In the genomic region with DNA sequence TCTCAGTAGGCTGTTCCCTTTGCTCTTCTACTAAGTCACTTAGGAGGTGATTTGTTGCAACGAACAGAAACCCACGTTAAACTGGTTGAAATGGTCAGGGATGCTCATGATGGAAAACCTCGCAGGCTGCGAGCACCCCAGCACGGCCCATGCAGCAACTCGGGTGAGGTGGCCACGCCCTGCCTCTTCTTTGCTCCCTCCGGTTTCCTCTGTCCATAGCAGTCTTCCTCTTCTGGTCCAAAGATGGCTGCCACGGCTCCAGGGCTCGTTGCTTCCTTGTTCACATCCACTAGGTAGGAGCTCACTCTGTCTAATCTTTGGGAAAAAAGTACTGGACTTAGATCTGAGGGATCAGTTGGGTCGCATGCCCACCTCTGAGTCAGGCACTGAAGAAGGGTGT, we compare ENCODE assay signal across 2 cellular contexts.
TF ChIP-seq lines count a peak whose summit lies in the region.

No MANE protein-coding gene starts in this region.

TF ChIP-seq in K562, 482 proteins besides CTCF, POLR2A, EP300 and RAD21:
- TF ChIP-seq EZH2 (IDR thresholded peaks at IDR 0.05; ENCODE audit: borderline replicate concordance, low read depth, low read length) (no peak), YY1 (IDR thresholded peaks at IDR 0.05; ENCODE audit: borderline replicate concordance in 1 of 3, control insufficient read depth in 1 of 3, extremely low read depth in 1 of 3, insufficient read depth in 3 of 3, insufficient read length in 1 of 3, insufficient replicate concordance in 2 of 3, low read depth in 1 of 3, low read length in 2 of 3) (peak in 2 of 3 experiments; percentile 18 to 64)

TF ChIP-seq in H1, 55 proteins besides CTCF, POLR2A, EP300 and RAD21:
- TF ChIP-seq SIRT6 (IDR thresholded peaks at IDR 0.05; ENCODE audit: low read length) (no peak), JUND (IDR thresholded peaks at IDR 0.05; ENCODE audit: low read length) (no peak), TAF1 (IDR thresholded peaks at IDR 0.05; ENCODE audit: low read depth, low read length) (no peak), ZNF274 (IDR thresholded peaks at IDR 0.05; ENCODE audit: borderline replicate concordance, extremely low read depth, low read length) (no peak), JUN (IDR thresholded peaks at IDR 0.05; ENCODE audit: low read depth, low read length) (no peak), RXRA (IDR thresholded peaks at IDR 0.05; ENCODE audit: insufficient read depth, low read depth, low read length) (no peak), GTF2F1 (IDR thresholded peaks at IDR 0.05; ENCODE audit: borderline replicate concordance, low read depth, low read length) (no peak), KDM5A (IDR thresholded peaks at IDR 0.05; ENCODE audit: low read length) (no peak), E2F6 (IDR thresholded peaks at IDR 0.05) (no peak), MAFK (IDR thresholded peaks at IDR 0.05; ENCODE audit: low read depth, low read length) (no peak), ATF3 (IDR thresholded peaks at IDR 0.05; ENCODE audit: insufficient read depth, low read depth, low read length) (no peak), BACH1 (IDR thresholded peaks at IDR 0.05; ENCODE audit: low read length) (no peak), NRF1 (IDR thresholded peaks at IDR 0.05; ENCODE audit: low read depth, low read length) (no peak)
